In the genomic region with DNA sequence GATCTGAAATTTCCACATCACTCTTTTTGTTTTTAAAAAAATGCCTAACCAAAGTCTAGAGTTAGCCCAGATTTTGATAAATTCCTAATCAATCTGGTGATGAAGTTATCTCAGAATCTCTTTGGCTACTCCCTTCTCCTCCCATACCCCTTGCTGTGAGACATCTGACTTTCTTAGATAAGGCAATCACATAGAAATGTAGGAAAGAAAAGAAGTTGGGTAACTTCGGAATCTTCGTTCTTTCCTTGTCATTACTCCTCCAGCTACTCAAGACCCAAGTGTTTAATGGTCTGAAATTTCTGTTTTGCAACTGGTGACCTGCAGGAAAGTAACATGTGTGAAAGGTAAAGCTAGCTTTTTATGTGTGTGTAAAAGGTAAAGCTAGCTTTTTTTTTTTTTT, we compare ENCODE assay signal across 25 cellular contexts. TPM values are rescaled to one million over a fixed set of nuclear protein-coding genes. Genes with fewer than 3 reads are reported as not detected.
DNase-seq lines count a peak whose midpoint lies in the region; ATAC-seq and TF ChIP-seq lines count a peak whose summit lies in the region.
"Had no signal": no experiment of that assay in that cellular context is flagged by ENCODE, and none has a peak within 500 bp of the region (broad histone marks: within the 10 kb centered on the region; RNA-seq: fewer than 3 reads in every experiment).

No MANE protein-coding gene starts in this region.

- no peak overlapping the region for H3K4me3 Mint-ChIP-seq in endodermal cell
- no peak overlapping the region for H3K4me3 Mint-ChIP-seq in neural progenitor cell
- H3K4me3 Mint-ChIP-seq: CD14-positive monocyte; CD4-positive, alpha-beta T cell had no signal

- no peaks in the 10 kb centered on the region for H3K27me3 ChIP-seq in endodermal cell (ENCODE audit: control insufficient read depth, insufficient read depth, low read length, poor library complexity, severe bottlenecking)
- H3K27me3 ChIP-seq in neural progenitor cell = no peaks in the 10 kb centered on the region
- H3K27me3 ChIP-seq in prostate gland (replicated peaks; ENCODE audit: insufficient read depth) = no peaks in the 10 kb centered on the region
- H3K27me3 ChIP-seq: BE2C; BLaER1 treated with 17β-estradiol and CSF1 and Interleukin-3, amounts not matched to agents 10 nM and 100 nM had no signal

- no peak overlapping the region for H2AFZ ChIP-seq in neural progenitor cell (replicated peaks)
- H2AFZ ChIP-seq: GM23248 had no signal

- WGBS in endodermal cell (ENCODE audit: insufficient coverage in 1 of 2, insufficient read length in 1 of 2), 2 experiments = 85% methylated on average over 2 of the region's 2 CpGs; no CpG with 5 or more reads in 1 of the 2 experiments
- WGBS in prostate gland = 86% methylated on average over 2 of the region's 2 CpGs

- H3K4me1 Mint-ChIP-seq in endodermal cell (peaks cover 14% of the 10 kb centered on the region), neural progenitor cell (peaks cover 20% of the 10 kb centered on the region)
- H3K4me1 Mint-ChIP-seq: CD14-positive monocyte had no signal

- no peaks in the 10 kb centered on the region for H3K79me2 ChIP-seq in neural progenitor cell (ENCODE audit: low read depth)

- H4K20me1 ChIP-seq in neural progenitor cell (ENCODE audit: low read depth) = no peaks in the 10 kb centered on the region
- H4K20me1 ChIP-seq: BLaER1 treated with 17β-estradiol and CSF1 and Interleukin-3, amounts not matched to agents 10 nM and 100 nM had no signal

- H3K4me1 ChIP-seq in endodermal cell (ENCODE audit: control insufficient read depth, insufficient read depth, low read length) = no peaks in the 10 kb centered on the region
- peaks cover 18% of the 10 kb centered on the region for H3K4me1 ChIP-seq in neural progenitor cell
- H3K4me1 ChIP-seq in prostate gland (replicated peaks) = no peaks in the 10 kb centered on the region
- H3K4me1 ChIP-seq: A549; BE2C; BLaER1 treated with 17β-estradiol and CSF1 and Interleukin-3, amounts not matched to agents 10 nM and 100 nM had no signal

- H3K4me3 ChIP-seq in endodermal cell (ENCODE audit: low read length) (peak overlapping the region; percentile 44), neural progenitor cell (no peak overlapping the region), prostate gland (no peak overlapping the region)
- H3K4me3 ChIP-seq: A549; BLaER1 treated with 17β-estradiol and CSF1 and Interleukin-3, amounts not matched to agents 10 nM and 100 nM; GM23248 had no signal

- no peaks in the 10 kb centered on the region for H3K27me3 Mint-ChIP-seq in endodermal cell (ENCODE audit: insufficient read depth)
- H3K27me3 Mint-ChIP-seq in neural progenitor cell (ENCODE audit: insufficient read depth, low read depth) = peaks cover 6% of the 10 kb centered on the region

- no peaks in the 10 kb centered on the region for H3K36me3 ChIP-seq in endodermal cell (ENCODE audit: control insufficient read depth, insufficient read depth, low read length)
- peaks cover 9% of the 10 kb centered on the region for H3K36me3 ChIP-seq in neural progenitor cell
- H3K36me3 ChIP-seq in prostate gland = no peaks in the 10 kb centered on the region
- H3K36me3 ChIP-seq: BE2C had no signal

- TF ChIP-seq CTCF in endodermal cell (conservative IDR thresholded peaks at IDR 0.05) (no peak), neural progenitor cell (IDR thresholded peaks at IDR 0.05) (no peak), prostate gland (IDR thresholded peaks at IDR 0.05) (no peak)

- no peak overlapping the region for H3K9ac ChIP-seq in endodermal cell (ENCODE audit: extremely low read depth, low read length, poor library complexity, severe bottlenecking)
- no peak overlapping the region for H3K9ac ChIP-seq in neural progenitor cell
- H3K9ac ChIP-seq: BLaER1 treated with 17β-estradiol and CSF1 and Interleukin-3, amounts not matched to agents 10 nM and 100 nM; GM23248 had no signal

- ATAC-seq in GM18907 (IDR thresholded peaks at IDR 0.05; ENCODE audit: unreplicated experiment) (no peak), GM21825 (IDR thresholded peaks at IDR 0.05; ENCODE audit: unreplicated experiment) (no peak)
- ATAC-seq: A549, HCT116 had no signal

- H3K9me3 ChIP-seq in endodermal cell (ENCODE audit: control insufficient read depth, low read length) (peaks cover 56% of the 10 kb centered on the region), neural progenitor cell (ENCODE audit: low read depth) (peaks cover 27% of the 10 kb centered on the region), prostate gland (no peaks in the 10 kb centered on the region)
- H3K9me3 ChIP-seq: BE2C had no signal

- H3K27ac Mint-ChIP-seq in endodermal cell (no peak overlapping the region), neural progenitor cell (no peak overlapping the region)
- H3K27ac Mint-ChIP-seq: CD14-positive monocyte; CD4-positive, alpha-beta T cell had no signal

- no peak overlapping the region for H3K27ac ChIP-seq in endodermal cell (ENCODE audit: low read depth, low read length)
- H3K27ac ChIP-seq in neural progenitor cell = no peak overlapping the region
- no peak overlapping the region for H3K27ac ChIP-seq in prostate gland
- H3K27ac ChIP-seq: A549; BLaER1 treated with 17β-estradiol and CSF1 and Interleukin-3, amounts not matched to agents 10 nM and 100 nM; GM23248 had no signal

- intact Hi-C loops in prostate gland (cut with DNase I) = no loop called here

- H3K36me3 Mint-ChIP-seq in endodermal cell (ENCODE audit: low read depth) (peaks cover 8% of the 10 kb centered on the region), neural progenitor cell (peaks cover 7% of the 10 kb centered on the region)
- H3K36me3 Mint-ChIP-seq: CD14-positive monocyte had no signal

- TF ChIP-seq POLR2A in prostate gland (IDR thresholded peaks at IDR 0.05) = no peak

- H3K4me2 ChIP-seq in neural progenitor cell = peak overlapping the region; percentile 50
- H3K4me2 ChIP-seq: A549; BLaER1 treated with 17β-estradiol and CSF1 and Interleukin-3, amounts not matched to agents 10 nM and 100 nM had no signal

- peak; percentile 9 for DNase-seq in OCI-M1 (lab: John Stamatoyannopoulos, UW)
- no peak for DNase-seq in endodermal cell
- no peak for DNase-seq in neural progenitor cell (ENCODE audit: low spot score)
- DNase-seq in inferior parietal cortex (ENCODE audit: extremely low spot score) = no peak
- no peak for DNase-seq in prostate gland (ENCODE audit: low spot score)
- DNase-seq: 8988T; ACHN; AML-193; BE2C; Calu3; CD4-positive, alpha-beta T cell; COR-L47; DMS53; DMS79 treated with DMSO at 0.1 percent for 48 hours; GF-D8; GM23248; H7 had no signal

- H3F3A ChIP-seq in neural progenitor cell (ENCODE audit: low read depth) = peaks cover 19% of the 10 kb centered on the region

- H3K9me3 Mint-ChIP-seq in endodermal cell (peaks cover 42% of the 10 kb centered on the region), neural progenitor cell (peaks cover 27% of the 10 kb centered on the region)

RNA-seq across cellular contexts. Expression of gene MYL3, which starts 37.8 kb away (rescaled TPM):
- 1 to 10 TPM; 1.6 to 2.3 TPM for total RNA-seq in endodermal cell
- polyA plus RNA-seq in endodermal cell (2013, experiment 1 of 2) = 1.4 TPM
- 0.70 TPM for polyA plus RNA-seq in endodermal cell (2013, experiment 2 of 2)
- total RNA-seq in neural progenitor cell (ENCODE audit: low replicate concordance) = not detected in 2 replicates
- 1 to 10 TPM in 1 of 2 donors, not detected in 1; 1.9 TPM for total RNA-seq in prostate gland
- total RNA-seq: Calu3; CD4-positive, alpha-beta T cell; Daoy; GM23248; H1 had no signal
- polyA plus RNA-seq: CD14-positive monocyte, GM23248 had no signal

RNA-seq across cellular contexts. Expression of gene PTH1R, which starts 52.1 kb away (rescaled TPM):
- total RNA-seq in endodermal cell (1 to 10 TPM in 1 of 2 donors, under 1 TPM in 1; 0.69 to 4.8 TPM), neural progenitor cell (ENCODE audit: low replicate concordance) (0.43 TPM in 1 of 2 replicates, not detected in the other), prostate gland (10 to 100 TPM in 1 of 2 donors, 1 to 10 TPM in 1; 1.3 to 10.8 TPM)
- polyA plus RNA-seq in endodermal cell (2013, experiment 1 of 2) = 5.2 TPM
- polyA plus RNA-seq in endodermal cell (2013, experiment 2 of 2) = 4.3 TPM
- total RNA-seq: Calu3; CD4-positive, alpha-beta T cell; Daoy had no signal
- polyA plus RNA-seq: CD14-positive monocyte had no signal
